Comparison of ENCODE assay signal across 8 cellular contexts in genomic region chr20:38961530-38962043, GRCh38. TPM values are rescaled to one million over a fixed set of nuclear protein-coding genes. Genes with fewer than 3 reads are reported as not detected.
DNase-seq lines count a peak whose midpoint lies in the region; ATAC-seq and TF ChIP-seq lines count a peak whose summit lies in the region.

No MANE protein-coding gene starts in this region.

- H3K4me1 ChIP-seq in Caco-2 (peaks cover 14% of the 10 kb centered on the region; the same call in 1 of the 2 replicates), adipocyte (ENCODE audit: control insufficient read depth, insufficient read depth, low read length) (peaks cover 17% of the 10 kb centered on the region), liver (ENCODE audit: control insufficient read depth in 4 of 4, insufficient read depth in 4 of 4, low read length in 3 of 4) (peaks cover 2 to 20% (median 17%) of the 10 kb centered on the region in 4 donors)

- POLR2A ChIA-PET in Caco-2 (lab: Charles Lee): interaction anchor here (0.8 to 2.7 kb wide), 10 partner anchors 12 to 489 kb away, joined by 4 to 55 read pairs (median 8); partner anchors contain the start of genes FAM83D and RALGAPB

- CTCF ChIA-PET in Caco-2 (lab: Charles Lee): interaction anchor here (0.9 to 3.4 kb wide), 13 partner anchors 8 to 101 kb away, joined by 3 to 32 read pairs (median 6); partner anchors contain the start of gene FAM83D

- no peaks in the 10 kb centered on the region for H3K9me3 Mint-ChIP-seq in Caco-2 (ENCODE audit: unreplicated experiment)
- H3K9me3 Mint-ChIP-seq in stimulated activated naive B cell treated with anti-CD40 and anti-IgM and Interleukin-4, amounts not matched to agents 10 μg/mL and 1 μg/mL and 100 μg/mL, for 72 hours: no peaks in the 10 kb centered on the region

- ATAC-seq in stimulated activated naive B cell treated with anti-CD40 and anti-IgM and Interleukin-4, amounts not matched to agents 10 μg/mL and 1 μg/mL and 100 μg/mL, for 72 hours (replicated peaks): peak; percentile 0 to 5
- no peak for ATAC-seq in GM21737 (IDR thresholded peaks at IDR 0.05; ENCODE audit: unreplicated experiment)
- no peak for ATAC-seq in HG03520 (IDR thresholded peaks at IDR 0.05; ENCODE audit: unreplicated experiment)

- peak overlapping the region; percentile 92 for H3K4me3 Mint-ChIP-seq in Caco-2 (ENCODE audit: unreplicated experiment)
- H3K4me3 Mint-ChIP-seq in stimulated activated naive B cell treated with anti-CD40 and anti-IgM and Interleukin-4, amounts not matched to agents 10 μg/mL and 1 μg/mL and 100 μg/mL, for 72 hours: peak overlapping the region; percentile 90 to 95

- H3K4me3 ChIP-seq in Caco-2 (ENCODE audit: low read depth, low read length): peak overlapping the region; percentile 84
- H3K4me3 ChIP-seq in adipocyte (ENCODE audit: low read length): peak overlapping the region; percentile 87
- H3K4me3 ChIP-seq in liver (ENCODE audit: low read depth in 1 of 3, low read length in 3 of 3): peak overlapping the region; percentile 73 to 90 (median 80)

- DNase-seq in Caco-2: no peak
- DNase-seq in NCI-H1092 treated with DMSO at 0.1 percent for 48 hours (lab: John Stamatoyannopoulos, UW): peak; percentile 58
- DNase-seq in adipocyte (ENCODE audit: low read depth): no peak
- no peak for DNase-seq in stimulated activated naive B cell treated with anti-CD40 and anti-IgM and Interleukin-4, amounts not matched to agents 10 μg/mL and 1 μg/mL and 100 μg/mL, for 72 hours
- no peak for DNase-seq in HCEC 1CT

- H3K36me3 ChIP-seq in Caco-2 (ENCODE audit: control insufficient read depth, insufficient read depth, low read length): no peaks in the 10 kb centered on the region
- H3K36me3 ChIP-seq in adipocyte (ENCODE audit: control insufficient read depth, insufficient read depth, low read length, severe bottlenecking): no peaks in the 10 kb centered on the region
- H3K36me3 ChIP-seq in liver (ENCODE audit: control insufficient read depth in 4 of 4, insufficient read depth in 3 of 4, low read depth in 1 of 4, low read length in 3 of 4): no peaks in the 10 kb centered on the region

- peak overlapping the region; percentile 8 to 36 for H3K27ac ChIP-seq in liver (ENCODE audit: low read depth in 1 of 2, low read length in 2 of 2)

- peak overlapping the region; percentile 96 for H3K27ac Mint-ChIP-seq in Caco-2 (ENCODE audit: unreplicated experiment)
- peak overlapping the region; percentile 98 for H3K27ac Mint-ChIP-seq in stimulated activated naive B cell treated with anti-CD40 and anti-IgM and Interleukin-4, amounts not matched to agents 10 μg/mL and 1 μg/mL and 100 μg/mL, for 72 hours

- TF ChIP-seq RAD21 in liver (IDR thresholded peaks at IDR 0.05): no peak

- H3K36me3 Mint-ChIP-seq in Caco-2 (ENCODE audit: insufficient read depth, unreplicated experiment): peaks cover 23% of the 10 kb centered on the region
- peaks cover 5 to 20% of the 10 kb centered on the region in 2 donors for H3K36me3 Mint-ChIP-seq in stimulated activated naive B cell treated with anti-CD40 and anti-IgM and Interleukin-4, amounts not matched to agents 10 μg/mL and 1 μg/mL and 100 μg/mL, for 72 hours

- WGBS in liver: 9% methylated on average over 16 of the region's 16 CpGs

- TF ChIP-seq CTCF in Caco-2 (IDR thresholded peaks at IDR 0.05; ENCODE audit: insufficient read depth in 1 of 2, low read depth in 1 of 2, low read length in 1 of 2, severe bottlenecking in 1 of 2, unreplicated experiment in 1 of 2) (no peak), liver (IDR thresholded peaks at IDR 0.05; ENCODE audit: low read depth, low read length, missing input control) (peak; percentile 11)

- H3K4me1 Mint-ChIP-seq in Caco-2 (ENCODE audit: low read depth, unreplicated experiment): peaks cover 20% of the 10 kb centered on the region
- peaks cover 17% of the 10 kb centered on the region in 2 donors for H3K4me1 Mint-ChIP-seq in stimulated activated naive B cell treated with anti-CD40 and anti-IgM and Interleukin-4, amounts not matched to agents 10 μg/mL and 1 μg/mL and 100 μg/mL, for 72 hours

- H3K9ac ChIP-seq in adipocyte (ENCODE audit: low read length) (peak overlapping the region; percentile 91), liver (ENCODE audit: low read depth in 1 of 2, low read length in 2 of 2) (no peak overlapping the region)

- H3K27me3 ChIP-seq in Caco-2 (replicated peaks; ENCODE audit: control insufficient read depth, insufficient read depth, low read length) (no peaks in the 10 kb centered on the region), adipocyte (replicated peaks; ENCODE audit: control insufficient read depth, insufficient read depth, low read length) (no peaks in the 10 kb centered on the region), liver (ENCODE audit: control insufficient read depth in 4 of 4, insufficient read depth in 4 of 4, low read length in 3 of 4) (no peaks in the 10 kb centered on the region)

- BruUV-seq in Caco-2 (replicated peaks; lab: Mats Ljungman, UMichigan): TSS peak; percentile 93

- H3K27me3 Mint-ChIP-seq in Caco-2 (ENCODE audit: insufficient read depth, unreplicated experiment): no peaks in the 10 kb centered on the region
- no peaks in the 10 kb centered on the region for H3K27me3 Mint-ChIP-seq in stimulated activated naive B cell treated with anti-CD40 and anti-IgM and Interleukin-4, amounts not matched to agents 10 μg/mL and 1 μg/mL and 100 μg/mL, for 72 hours

- intact Hi-C loops in Caco-2 (cut with micrococcal nuclease; ENCODE audit: unreplicated experiment): loop anchor here (1.0 to 2.0 kb wide), 5 partner anchors 29 to 101 kb away; no protein-coding TSS in a partner anchor

- no peaks in the 10 kb centered on the region for H3K9me3 ChIP-seq in Caco-2
- no peaks in the 10 kb centered on the region for H3K9me3 ChIP-seq in adipocyte (ENCODE audit: control insufficient read depth, low read length)
- H3K9me3 ChIP-seq in liver (ENCODE audit: control insufficient read depth in 4 of 4, low read length in 3 of 4): no peaks in the 10 kb centered on the region

TF ChIP-seq in liver, 16 proteins besides CTCF, POLR2A, EP300 and RAD21 (continues in another document):
- TF ChIP-seq HNF4G (IDR thresholded peaks at IDR 0.05): no peak
- TF ChIP-seq TAF1 (conservative IDR thresholded peaks at IDR 0.05): no peak
- no peak for TF ChIP-seq EGR1 (IDR thresholded peaks at IDR 0.05; ENCODE audit: low read depth in 2 of 2)
- TF ChIP-seq REST (IDR thresholded peaks at IDR 0.05): no peak
- TF ChIP-seq GABPA (IDR thresholded peaks at IDR 0.05 in 1 of 2, conservative IDR thresholded peaks at IDR 0.05 in 1 of 2): no peak
- TF ChIP-seq JUND (IDR thresholded peaks at IDR 0.05): no peak
- no peak for TF ChIP-seq FOXA1 (IDR thresholded peaks at IDR 0.05)
- TF ChIP-seq ZBTB33 (IDR thresholded peaks at IDR 0.05): no peak
- TF ChIP-seq HNF4A (conservative IDR thresholded peaks at IDR 0.05): no peak
- TF ChIP-seq ATF3 (IDR thresholded peaks at IDR 0.05): no peak
- no peak for TF ChIP-seq SP1 (IDR thresholded peaks at IDR 0.05)
- no peak for TF ChIP-seq FOXA2 (IDR thresholded peaks at IDR 0.05)
- no peak for TF ChIP-seq RXRA (IDR thresholded peaks at IDR 0.05)
- no peak for TF ChIP-seq YY1 (IDR thresholded peaks at IDR 0.05)

RNA-seq across cellular contexts. Expression of gene DHX35, which starts 0.6 kb away (rescaled TPM):
- total RNA-seq in Caco-2 (2022): 25.0 and 29.5 TPM in 2 replicates
- 10 to 100 TPM in 1 of 2 donors, 1 to 10 TPM in 1; 5.8 to 10.6 TPM for total RNA-seq in liver
- polyA plus RNA-seq in liver: 1 to 10 TPM; 2.7 to 3.8 TPM

RNA-seq across cellular contexts. Expression of gene FAM83D, which starts 35.4 kb away (rescaled TPM):
- total RNA-seq in Caco-2 (2022) (82.4 and 86.3 TPM in 2 replicates), liver (10 to 100 TPM in 1 of 2 donors, 1 to 10 TPM in 1; 2.8 to 28.2 TPM)
- polyA plus RNA-seq in liver: 1 to 10 TPM; 1.1 to 2.6 TPM

Comparison
In these comparisons a context has a peak if more than half of its experiments do, and no peak if none do; other contexts are left out.
1. ATAC-seq: peak in stimulated activated naive B cell treated with anti-CD40 and anti-IgM and Interleukin-4, amounts not matched to agents 10 μg/mL and 1 μg/mL and 100 μg/mL, for 72 hours (2 of 2); none in GM21737 (single experiment) and HG03520 (single experiment).
2. Peak in every context shown above with its lines, with median percentiles within 50 percentile points of each other: H3K4me3 ChIP-seq.